In the genomic region with DNA sequence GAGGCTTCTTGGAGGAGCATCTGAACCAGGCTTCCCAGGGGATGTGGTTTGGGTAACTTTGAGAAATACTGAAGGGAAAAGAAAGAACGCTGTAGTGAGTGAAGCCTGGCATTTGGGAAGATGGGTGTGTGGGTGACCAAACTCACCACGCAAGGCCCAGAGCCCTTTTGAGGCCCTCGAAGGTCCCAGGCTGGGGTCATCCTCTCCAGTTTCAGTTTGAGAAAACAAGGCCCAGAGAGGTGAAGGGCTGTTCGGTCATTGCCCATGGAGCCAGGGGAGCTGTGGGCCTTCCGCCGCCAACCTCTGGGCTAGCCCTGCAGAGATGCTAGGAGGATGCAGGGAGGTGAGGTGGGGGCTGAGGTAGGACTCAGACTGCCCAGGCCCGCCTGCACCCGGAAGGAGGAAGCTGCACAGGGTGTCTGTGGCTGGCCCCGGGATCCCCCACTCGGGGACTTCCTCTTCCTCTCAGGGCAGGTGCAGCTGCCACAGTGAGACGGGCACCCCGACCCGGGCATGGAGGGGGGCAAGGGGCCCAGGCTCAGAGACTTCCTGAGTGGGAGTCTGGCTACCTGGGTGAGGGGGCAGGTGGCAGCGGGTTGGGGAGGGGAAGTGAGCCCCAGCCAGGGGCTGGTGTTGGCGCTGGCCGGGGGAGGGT, we compare ENCODE assay signal across 8 cellular contexts. TPM values are rescaled to one million over a fixed set of nuclear protein-coding genes. Genes with fewer than 3 reads are reported as not detected.
DNase-seq lines count a peak whose midpoint lies in the region; ATAC-seq, FAIRE-seq and TF ChIP-seq lines count a peak whose summit lies in the region.

A gene with protein sequence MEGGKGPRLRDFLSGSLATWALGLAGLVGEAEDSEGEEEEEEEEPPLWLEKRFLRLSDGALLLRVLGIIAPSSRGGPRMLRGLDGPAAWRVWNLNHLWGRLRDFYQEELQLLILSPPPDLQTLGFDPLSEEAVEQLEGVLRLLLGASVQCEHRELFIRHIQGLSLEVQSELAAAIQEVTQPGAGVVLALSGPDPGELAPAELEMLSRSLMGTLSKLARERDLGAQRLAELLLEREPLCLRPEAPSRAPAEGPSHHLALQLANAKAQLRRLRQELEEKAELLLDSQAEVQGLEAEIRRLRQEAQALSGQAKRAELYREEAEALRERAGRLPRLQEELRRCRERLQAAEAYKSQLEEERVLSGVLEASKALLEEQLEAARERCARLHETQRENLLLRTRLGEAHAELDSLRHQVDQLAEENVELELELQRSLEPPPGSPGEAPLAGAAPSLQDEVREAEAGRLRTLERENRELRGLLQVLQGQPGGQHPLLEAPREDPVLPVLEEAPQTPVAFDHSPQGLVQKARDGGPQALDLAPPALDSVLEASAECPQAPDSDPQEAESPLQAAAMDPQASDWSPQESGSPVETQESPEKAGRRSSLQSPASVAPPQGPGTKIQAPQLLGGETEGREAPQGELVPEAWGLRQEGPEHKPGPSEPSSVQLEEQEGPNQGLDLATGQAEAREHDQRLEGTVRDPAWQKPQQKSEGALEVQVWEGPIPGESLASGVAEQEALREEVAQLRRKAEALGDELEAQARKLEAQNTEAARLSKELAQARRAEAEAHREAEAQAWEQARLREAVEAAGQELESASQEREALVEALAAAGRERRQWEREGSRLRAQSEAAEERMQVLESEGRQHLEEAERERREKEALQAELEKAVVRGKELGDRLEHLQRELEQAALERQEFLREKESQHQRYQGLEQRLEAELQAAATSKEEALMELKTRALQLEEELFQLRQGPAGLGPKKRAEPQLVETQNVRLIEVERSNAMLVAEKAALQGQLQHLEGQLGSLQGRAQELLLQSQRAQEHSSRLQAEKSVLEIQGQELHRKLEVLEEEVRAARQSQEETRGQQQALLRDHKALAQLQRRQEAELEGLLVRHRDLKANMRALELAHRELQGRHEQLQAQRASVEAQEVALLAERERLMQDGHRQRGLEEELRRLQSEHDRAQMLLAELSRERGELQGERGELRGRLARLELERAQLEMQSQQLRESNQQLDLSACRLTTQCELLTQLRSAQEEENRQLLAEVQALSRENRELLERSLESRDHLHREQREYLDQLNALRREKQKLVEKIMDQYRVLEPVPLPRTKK (N-terminal part only) (plus strand): TSS at position 451 of the 655 bp plus-strand sequence. CDS start 63 bp downstream, at position 514.

- POLR2A ChIA-PET in RWPE1 (lab: Yijun Ruan, JAX; ENCODE audit: low non-redundant PET) (no interaction called here), HepG2 (lab: Yijun Ruan, JAX) (no interaction called here)

- H3K27ac ChIP-seq in RWPE1 (peak within 1 kb of the TSS; percentile 92), HepG2 (ENCODE audit: extremely low read length, insufficient read depth, low read length) (no peak within 1 kb of the TSS), prostate gland (no peak within 1 kb of the TSS)

- BruUV-seq in HepG2 (replicated peaks; lab: Mats Ljungman, UMichigan): no TSS peak

- no peaks in the 10 kb centered on the region for H3K9me3 ChIP-seq in HepG2 (ENCODE audit: low read length)
- H3K9me3 ChIP-seq in prostate gland: no peaks in the 10 kb centered on the region

- H3K36me3 ChIP-seq in HepG2 (replicated peaks in 1 of 2; ENCODE audit: control insufficient read depth in 1 of 2, insufficient read depth in 2 of 2, low read length in 2 of 2): no peaks in the 10 kb centered on the region
- no peaks in the 10 kb centered on the region for H3K36me3 ChIP-seq in prostate gland

- 54% methylated on average over 7 of the region's 16 CpGs for WGBS in HepG2 (ENCODE audit: low lambda C conversion rate)
- 81% methylated on average over 15 of the region's 16 CpGs for WGBS in prostate gland

- DNase-seq in GM12864 (ENCODE audit: low read depth) (peak; percentile 50), RWPE1 (ENCODE audit: low spot score) (no peak), HepG2 (ENCODE audit: low spot score) (no peak), omental fat pad (ENCODE audit: low spot score) (no peak), prostate gland (ENCODE audit: low spot score) (no peak)
- DNase-seq in activated effector memory CD4-positive, alpha-beta T cell treated with Interleukin-2 at 50 U/mL for 16 hours: peak; percentile 84
- DNase-seq in stimulated activated CD8-positive, alpha-beta memory T cell treated with anti-CD3 and anti-CD28 coated beads, Interleukin-7, amount 100 ng/mL, for 4 hours (ENCODE audit: low read depth in 2 of 2): peak; percentile 65 to 80

- no peak within 1 kb of the TSS for H3K9ac ChIP-seq in HepG2 (ENCODE audit: insufficient read depth, low read depth, low read length)

- no peak for FAIRE-seq in HepG2 (lab: Jason Lieb, UNC)

- CTCF ChIA-PET in RWPE1 (lab: Yijun Ruan, JAX): interaction anchor here (0.6 to 3.0 kb wide), 2 partner anchors 14 to 37 kb away, joined by 3 to 30 read pairs; no protein-coding TSS in a partner anchor
- CTCF ChIA-PET in HepG2 (lab: Yijun Ruan, JAX; ENCODE audit: low intra/inter-chr PET ratio, low total read pairs): interaction anchor here (0.8 kb wide), 1 partner anchor 16 kb away, joined by 3 read pairs; no protein-coding TSS in a partner anchor

- TF ChIP-seq RAD21 in HepG2 (CRISPR knock-in tag; IDR thresholded peaks at IDR 0.05): no peak

- H3K4me3 ChIP-seq in GM12864 (ENCODE audit: low read depth, low read length): peak within 1 kb of the TSS; percentile 62
- peak within 1 kb of the TSS; percentile 12 to 58 (median 27); a peak in 1 of 6 replicates for H3K4me3 ChIP-seq in HepG2 (replicated peaks in 1 of 3; ENCODE audit: insufficient read depth in 1 of 3, low read depth in 2 of 3, low read length in 3 of 3)
- no peak within 1 kb of the TSS for H3K4me3 ChIP-seq in prostate gland

- no peaks in the 10 kb centered on the region for H4K20me1 ChIP-seq in HepG2 (ENCODE audit: insufficient read depth, low read length)

- intact Hi-C loops in HepG2 (cut with micrococcal nuclease; ENCODE audit: unreplicated experiment) (no loop called here), prostate gland (cut with DNase I) (no loop called here)

- peaks cover 36% of the 10 kb centered on the region for H3K4me1 ChIP-seq in HepG2 (ENCODE audit: insufficient read depth, low read length)
- peaks cover 4% of the 10 kb centered on the region for H3K4me1 ChIP-seq in prostate gland (replicated peaks)

- TF ChIP-seq CTCF in GM12864 (IDR thresholded peaks at IDR 0.05; ENCODE audit: low read depth, low read length, missing control alignments) (no peak), RWPE1 (conservative IDR thresholded peaks at IDR 0.05; ENCODE audit: low read depth) (no peak), HepG2 (CRISPR knock-in tag; IDR thresholded peaks at IDR 0.05) (no peak), omental fat pad (IDR thresholded peaks at IDR 0.05) (no peak), prostate gland (IDR thresholded peaks at IDR 0.05) (no peak)

- peak; percentile 58 for ATAC-seq in HG02798 (IDR thresholded peaks at IDR 0.05; ENCODE audit: poor library complexity, unreplicated experiment)
- ATAC-seq in HepG2: no peak
- ATAC-seq in omental fat pad (ENCODE audit: low FRiP score): no peak

- peak within 1 kb of the TSS; percentile 55 for H3K4me2 ChIP-seq in HepG2 (ENCODE audit: low read depth, low read length)

- in situ Hi-C loops in HepG2 (cut with HindIII; ENCODE audit: extremely low pct_ligation_motif_present, low pct_unique_long_range_greater_than_20kb): no loop called here

- no peaks in the 10 kb centered on the region for H3K79me2 ChIP-seq in HepG2 (ENCODE audit: insufficient read depth, low read length)

- H2AFZ ChIP-seq in HepG2 (ENCODE audit: low read length): no peak within 1 kb of the TSS

- TF ChIP-seq EP300 in HepG2 (IDR thresholded peaks at IDR 0.05; ENCODE audit: low read depth in 2 of 2, low read length in 2 of 2) (no peak), HepG2 (CRISPR knock-in tag; IDR thresholded peaks at IDR 0.05; ENCODE audit: borderline replicate concordance) (no peak)

- no peak for TF ChIP-seq POLR2A in HepG2 (IDR thresholded peaks at IDR 0.05; ENCODE audit: insufficient read depth in 1 of 2, low read depth in 2 of 2, low read length in 2 of 2)
- no peak for TF ChIP-seq POLR2A in prostate gland (IDR thresholded peaks at IDR 0.05)

- H3K27me3 ChIP-seq in HepG2 (ENCODE audit: control insufficient read depth in 1 of 2, insufficient read depth in 2 of 2, low read length in 2 of 2) (peaks cover 3 to 40% of the 10 kb centered on the region in 2 experiments; a peak in 3 of 5 replicates), prostate gland (replicated peaks; ENCODE audit: insufficient read depth) (no peaks in the 10 kb centered on the region)

RNA-seq across cellular contexts. Expression of the gene that starts here (rescaled TPM):
- total RNA-seq in HepG2 (2016; rRNA removed; fragmentation: Illumina TruSeq; extraction: Trizol) (4.8 and 5.2 TPM in 2 replicates), omental fat pad (10 to 100 TPM in 2 of 4 donors, 1 to 10 TPM in 2; 6.2 to 24.1 (median 10.3) TPM), prostate gland (1 to 10 TPM; 3.0 to 10.0 TPM)
- 0.79 and 2.6 TPM in 2 replicates for total RNA-seq in HepG2 (2016; cell fraction: cytosol; rRNA removed; fragmentation: Illumina TruSeq; extraction: Trizol; ENCODE audit: low read depth)
- total RNA-seq in HepG2 (2016; cell fraction: insoluble cytoplasmic fraction; rRNA removed; fragmentation: Illumina TruSeq; extraction: Trizol): 4.5 and 6.0 TPM in 2 replicates
- 2.3 and 3.5 TPM in 2 replicates for total RNA-seq in HepG2 (2016; cell fraction: membrane; rRNA removed; fragmentation: Illumina TruSeq; extraction: Trizol)
- total RNA-seq in HepG2 (2016; cell fraction: nucleus; rRNA removed; fragmentation: Illumina TruSeq; extraction: Trizol): 1.6 and 4.1 TPM in 2 replicates
- 3.6 and 5.2 TPM in 2 replicates for polyA plus RNA-seq in HepG2 (2011; rRNA removed)
- 3.3 and 7.3 TPM in 2 replicates for polyA plus RNA-seq in HepG2 (2011; cell fraction: cytosol; rRNA removed)
- polyA plus RNA-seq in HepG2 (2011; cell fraction: nucleus; rRNA removed): 5.2 and 5.4 TPM in 2 replicates
- 3.7 and 4.5 TPM in 2 replicates for polyA plus RNA-seq in HepG2 (2012)
- polyA plus RNA-seq in HepG2 (2016; cell fraction: cytosol; fragmentation: Illumina TruSeq; extraction: Trizol; ENCODE audit: low read depth): 2.2 and 3.7 TPM in 2 replicates
- polyA plus RNA-seq in HepG2 (2016; cell fraction: insoluble cytoplasmic fraction; fragmentation: Illumina TruSeq; extraction: Trizol; ENCODE audit: low read depth): 5.2 and 6.7 TPM in 2 replicates
- 1.4 and 2.3 TPM in 2 replicates for polyA plus RNA-seq in HepG2 (2016; cell fraction: membrane; fragmentation: Illumina TruSeq; extraction: Trizol; ENCODE audit: low read depth)
- polyA plus RNA-seq in HepG2 (2016; cell fraction: nucleus; fragmentation: Illumina TruSeq; extraction: Trizol; ENCODE audit: insufficient read depth, low read depth): 3.9 and 4.5 TPM in 2 replicates
- 2.7 and 7.5 TPM in 2 replicates for polyA minus RNA-seq in HepG2 (2011; rRNA and poly(A)+ RNA removed; ENCODE audit: low replicate concordance)
- 1.1 and 1.8 TPM in 2 replicates for polyA minus RNA-seq in HepG2 (2011; cell fraction: cytosol; rRNA and poly(A)+ RNA removed)
- polyA minus RNA-seq in HepG2 (2011; cell fraction: nucleus; rRNA and poly(A)+ RNA removed): 1.5 and 3.2 TPM in 2 replicates

Comparison
In these comparisons a context has a peak if more than half of its experiments do, and no peak if none do; other contexts are left out.
1. DNase-seq: peak in GM12864 (single experiment), activated effector memory CD4-positive, alpha-beta T cell treated with Interleukin-2 at 50 U/mL for 16 hours (single experiment) and stimulated activated CD8-positive, alpha-beta memory T cell treated with anti-CD3 and anti-CD28 coated beads, Interleukin-7, amount 100 ng/mL, for 4 hours (2 of 2); none in RWPE1 (single experiment), HepG2 (single experiment), omental fat pad (single experiment) and prostate gland (single experiment).
2. H3K4me3 ChIP-seq: peak in GM12864 (single experiment) and HepG2 (3 of 3); none in prostate gland (0 of 2).